Comparison of ENCODE assay signal across 22 cellular contexts in the genomic region with DNA sequence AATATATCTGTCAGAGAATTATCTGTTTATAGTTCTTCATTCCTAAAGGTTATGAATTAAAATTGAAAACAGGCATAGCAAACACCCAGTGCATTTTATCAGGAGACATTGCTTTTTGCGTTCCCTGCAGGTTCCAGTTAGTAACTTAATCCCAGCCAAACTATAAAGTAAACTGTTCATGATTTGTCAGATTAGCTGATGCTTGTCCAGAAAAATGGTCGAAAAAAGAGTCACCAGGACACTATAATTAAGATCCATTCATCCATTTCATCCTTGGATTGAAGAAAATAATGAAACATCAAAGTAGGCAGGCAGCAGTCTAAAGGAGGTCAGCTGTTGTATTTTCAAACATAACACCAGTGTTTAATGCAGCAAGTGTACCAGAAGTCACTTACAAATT.
"Had no signal": no experiment of that assay in that cellular context is flagged by ENCODE, and none has a peak within 500 bp of the region (broad histone marks: within the 10 kb centered on the region; RNA-seq: fewer than 3 reads in every experiment).

No MANE protein-coding gene starts in this region.

- DNase-seq: activated CD4-positive, alpha-beta T cell treated with anti-CD3 and anti-CD28 coated beads, Interleukin-2, amount 10 ng/mL, durations not matched to agents 24 days and 14 days; activated CD4-positive, alpha-beta T cell treated with anti-CD3 and anti-CD28 coated beads, Interleukin-2, amount 50 U/mL, for 4 hours; activated CD8-positive, alpha-beta T cell treated with anti-CD3 and anti-CD28 coated beads for 36 hours; activated gamma-delta T cell; activated naive CD4-positive, alpha-beta T cell treated with Interleukin-2 at 50 U/mL for 16 hours; activated naive CD8-positive, alpha-beta T cell treated with anti-CD3 and anti-CD28 coated beads, Interleukin-2, amount 10 ng/mL, durations not matched to agents 7 days and 5 days; activated T-cell treated with anti-CD3 and anti-CD28 coated beads, Interleukin-2, amount 50 U/mL, for 24 hours; body of pancreas; cerebellar nuclear complex; Kasumi-1; KG1; MG63; NCI-H1048; NCI-H1694; NCI-H1930; NCI-H2081 treated with DMSO at 0.1 percent for 48 hours; NCI-H2171; NCI-H510A; NCI-H526; PC-9; SIG-M5 had no signal

- ATAC-seq: activated CD8-positive, alpha-beta T cell treated with anti-CD3 and anti-CD28 coated beads for 36 hours; body of pancreas; Right ventricle myocardium inferior had no signal
